Comparison of ENCODE assay signal across 1 cellular context in the genomic region with DNA sequence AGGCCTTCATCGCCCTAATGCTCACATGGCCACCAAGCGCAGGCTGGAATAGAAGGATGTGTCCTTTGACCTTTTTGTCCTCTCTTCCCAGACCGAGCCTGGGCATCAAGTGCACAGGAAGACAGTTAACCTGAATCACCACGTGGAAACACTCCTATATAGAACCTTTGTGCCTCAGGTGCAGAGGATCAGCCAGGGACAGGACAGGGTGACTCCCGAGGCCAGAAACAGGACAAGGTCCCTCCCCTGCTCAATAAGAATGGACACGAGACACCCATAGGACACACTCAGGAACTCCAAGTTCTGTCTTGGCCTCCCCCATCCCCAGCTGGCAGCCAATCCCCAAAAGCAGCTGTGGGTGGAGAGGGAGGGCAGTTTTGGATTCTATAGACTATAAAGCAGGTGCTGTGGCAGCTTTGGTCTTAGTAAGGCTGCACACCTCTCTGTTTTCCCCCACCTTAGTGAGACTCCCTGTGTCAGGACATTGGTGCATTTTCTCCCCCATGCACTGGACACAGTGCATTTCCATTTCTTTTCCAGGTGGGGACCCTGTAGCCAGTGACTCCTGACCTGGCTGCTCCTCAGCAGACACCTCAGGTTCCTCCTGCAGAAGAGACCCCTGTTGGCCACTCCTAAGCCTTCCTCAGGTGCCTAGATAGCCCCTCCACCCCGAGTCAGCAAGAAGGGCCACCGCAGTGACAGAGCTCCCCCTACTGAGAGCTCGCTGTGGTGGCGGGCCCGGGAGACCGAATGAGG.
TF ChIP-seq lines count a peak whose summit lies in the region.

No MANE protein-coding gene starts in this region.

TF ChIP-seq in HepG2, 621 proteins besides CTCF, POLR2A, EP300 and RAD21 (continued from another document and continues in another):
- TF ChIP-seq, protein P1, sequence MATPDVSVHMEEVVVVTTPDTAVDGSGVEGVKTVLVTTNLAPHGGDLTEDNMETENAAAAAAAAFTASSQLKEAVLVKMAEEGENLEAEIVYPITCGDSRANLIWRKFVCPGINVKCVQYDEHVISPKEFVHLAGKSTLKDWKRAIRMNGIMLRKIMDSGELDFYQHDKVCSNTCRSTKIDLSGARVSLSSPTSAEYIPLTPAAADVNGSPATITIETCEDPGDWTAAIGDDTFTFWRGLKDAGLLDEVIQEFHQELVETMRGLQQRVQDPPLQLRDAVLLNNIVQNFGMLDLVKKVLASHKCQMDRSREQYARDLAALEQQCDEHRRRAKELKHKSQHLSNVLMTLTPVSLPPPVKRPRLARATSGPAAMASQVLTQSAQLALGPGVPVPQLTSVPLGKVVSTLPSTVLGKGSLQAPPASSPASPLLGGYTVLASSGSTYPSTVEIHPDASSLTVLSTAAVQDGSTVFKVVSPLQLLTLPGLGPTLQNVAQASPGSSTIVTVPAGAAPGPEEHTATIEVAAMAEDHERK (CRISPR knock-in tag; IDR thresholded peaks at IDR 0.05; ENCODE audit: low read depth) = no peak
- TF ChIP-seq ZMAT3 (CRISPR knock-in tag; conservative IDR thresholded peaks at IDR 0.05) (no peak), ZIK1 (CRISPR knock-in tag; IDR thresholded peaks at IDR 0.05; ENCODE audit: borderline replicate concordance, low read depth) (0 out of 2 replicates have a peak, but pooled peaks have one; percentile 4), GLI4 (CRISPR knock-in tag; IDR thresholded peaks at IDR 0.05; ENCODE audit: borderline replicate concordance) (no peak), NFATC3 (CRISPR knock-in tag; IDR thresholded peaks at IDR 0.05) (no peak), ZKSCAN1 (IDR thresholded peaks at IDR 0.05; ENCODE audit: low read length) (no peak), ELF4 (CRISPR knock-in tag; IDR thresholded peaks at IDR 0.05; ENCODE audit: borderline replicate concordance) (no peak), ZFP90 (CRISPR knock-in tag; IDR thresholded peaks at IDR 0.05; ENCODE audit: borderline replicate concordance) (peak; percentile 54; the same call in 1 of the 2 replicates), ZNF850 (CRISPR knock-in tag; conservative IDR thresholded peaks at IDR 0.05) (no peak), RELA (CRISPR knock-in tag; IDR thresholded peaks at IDR 0.05) (0 out of 2 replicates have a peak, but pooled peaks have one; percentile 63), ZBED4 (CRISPR knock-in tag; IDR thresholded peaks at IDR 0.05; ENCODE audit: borderline replicate concordance) (peak; percentile 79), RBM22 (optimal IDR thresholded peaks at IDR 0.05; ENCODE audit: low read length) (no peak), YEATS2 (CRISPR knock-in tag; IDR thresholded peaks at IDR 0.05; ENCODE audit: borderline replicate concordance) (peak; percentile 64; the same call in 1 of the 2 replicates), MTA1 (CRISPR knock-in tag; IDR thresholded peaks at IDR 0.05; ENCODE audit: borderline replicate concordance) (peak; percentile 44; the same call in 1 of the 2 replicates), PRDM4 (CRISPR knock-in tag; IDR thresholded peaks at IDR 0.05; ENCODE audit: borderline replicate concordance) (no peak), IRX3 (CRISPR knock-in tag; IDR thresholded peaks at IDR 0.05; ENCODE audit: borderline replicate concordance, low read depth) (no peak), HNF4A (CRISPR knock-in tag; IDR thresholded peaks at IDR 0.05) (peak; percentile 50), JARID2 (CRISPR knock-in tag; IDR thresholded peaks at IDR 0.05; ENCODE audit: insufficient replicate concordance) (no peak), ETV5 (CRISPR knock-in tag; IDR thresholded peaks at IDR 0.05; ENCODE audit: borderline replicate concordance) (peak; percentile 50; the same call in 1 of the 2 replicates), ZKSCAN8 (CRISPR knock-in tag; IDR thresholded peaks at IDR 0.05; ENCODE audit: borderline replicate concordance) (no peak), TCF12 (IDR thresholded peaks at IDR 0.05) (no peak), TCF12 (CRISPR knock-in tag; IDR thresholded peaks at IDR 0.05) (no peak), ZNF3 (CRISPR knock-in tag; IDR thresholded peaks at IDR 0.05) (no peak), KAT2B (IDR thresholded peaks at IDR 0.05; ENCODE audit: borderline replicate concordance, low read depth, low read length) (no peak), CENPT (CRISPR knock-in tag; IDR thresholded peaks at IDR 0.05; ENCODE audit: low read depth) (no peak), CSRNP1 (CRISPR knock-in tag; IDR thresholded peaks at IDR 0.05) (peak; percentile 51; the same call in 1 of the 2 replicates), ARHGAP35 (CRISPR knock-in tag; IDR thresholded peaks at IDR 0.05; ENCODE audit: borderline replicate concordance) (no peak), HHEX (CRISPR knock-in tag; IDR thresholded peaks at IDR 0.05) (no peak), PREB (CRISPR knock-in tag; IDR thresholded peaks at IDR 0.05) (no peak), MIXL1 (CRISPR knock-in tag; IDR thresholded peaks at IDR 0.05) (peak; percentile 72; the same call in 1 of the 2 replicates), MEIS1 (CRISPR knock-in tag; IDR thresholded peaks at IDR 0.05; ENCODE audit: borderline replicate concordance) (0 out of 2 replicates have a peak, but pooled peaks have one; percentile 65), CBX1 (IDR thresholded peaks at IDR 0.05; ENCODE audit: low read depth) (peak; percentile 39), ATAD3A (CRISPR knock-in tag; IDR thresholded peaks at IDR 0.05) (no peak)
- TF ChIP-seq, protein P2, sequence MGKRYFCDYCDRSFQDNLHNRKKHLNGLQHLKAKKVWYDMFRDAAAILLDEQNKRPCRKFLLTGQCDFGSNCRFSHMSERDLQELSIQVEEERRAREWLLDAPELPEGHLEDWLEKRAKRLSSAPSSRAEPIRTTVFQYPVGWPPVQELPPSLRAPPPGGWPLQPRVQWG (CRISPR knock-in tag; IDR thresholded peaks at IDR 0.05; ENCODE audit: borderline replicate concordance, low read depth) = no peak
- TF ChIP-seq, protein P3, sequence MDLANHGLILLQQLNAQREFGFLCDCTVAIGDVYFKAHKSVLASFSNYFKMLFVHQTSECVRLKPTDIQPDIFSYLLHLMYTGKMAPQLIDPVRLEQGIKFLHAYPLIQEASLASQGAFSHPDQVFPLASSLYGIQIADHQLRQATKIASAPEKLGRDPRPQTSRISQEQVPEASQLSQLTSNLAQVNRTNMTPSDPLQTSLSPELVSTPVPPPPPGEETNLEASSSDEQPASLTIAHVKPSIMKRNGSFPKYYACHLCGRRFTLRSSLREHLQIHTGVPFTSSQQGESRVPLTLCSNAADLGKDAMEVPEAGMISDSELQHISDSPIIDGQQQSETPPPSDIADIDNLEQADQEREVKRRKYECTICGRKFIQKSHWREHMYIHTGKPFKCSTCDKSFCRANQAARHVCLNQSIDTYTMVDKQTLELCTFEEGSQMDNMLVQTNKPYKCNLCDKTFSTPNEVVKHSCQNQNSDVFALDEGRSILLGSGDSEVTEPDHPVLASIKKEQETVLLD (CRISPR knock-in tag; IDR thresholded peaks at IDR 0.05; ENCODE audit: low read depth) = no peak
- TF ChIP-seq, protein P4, sequence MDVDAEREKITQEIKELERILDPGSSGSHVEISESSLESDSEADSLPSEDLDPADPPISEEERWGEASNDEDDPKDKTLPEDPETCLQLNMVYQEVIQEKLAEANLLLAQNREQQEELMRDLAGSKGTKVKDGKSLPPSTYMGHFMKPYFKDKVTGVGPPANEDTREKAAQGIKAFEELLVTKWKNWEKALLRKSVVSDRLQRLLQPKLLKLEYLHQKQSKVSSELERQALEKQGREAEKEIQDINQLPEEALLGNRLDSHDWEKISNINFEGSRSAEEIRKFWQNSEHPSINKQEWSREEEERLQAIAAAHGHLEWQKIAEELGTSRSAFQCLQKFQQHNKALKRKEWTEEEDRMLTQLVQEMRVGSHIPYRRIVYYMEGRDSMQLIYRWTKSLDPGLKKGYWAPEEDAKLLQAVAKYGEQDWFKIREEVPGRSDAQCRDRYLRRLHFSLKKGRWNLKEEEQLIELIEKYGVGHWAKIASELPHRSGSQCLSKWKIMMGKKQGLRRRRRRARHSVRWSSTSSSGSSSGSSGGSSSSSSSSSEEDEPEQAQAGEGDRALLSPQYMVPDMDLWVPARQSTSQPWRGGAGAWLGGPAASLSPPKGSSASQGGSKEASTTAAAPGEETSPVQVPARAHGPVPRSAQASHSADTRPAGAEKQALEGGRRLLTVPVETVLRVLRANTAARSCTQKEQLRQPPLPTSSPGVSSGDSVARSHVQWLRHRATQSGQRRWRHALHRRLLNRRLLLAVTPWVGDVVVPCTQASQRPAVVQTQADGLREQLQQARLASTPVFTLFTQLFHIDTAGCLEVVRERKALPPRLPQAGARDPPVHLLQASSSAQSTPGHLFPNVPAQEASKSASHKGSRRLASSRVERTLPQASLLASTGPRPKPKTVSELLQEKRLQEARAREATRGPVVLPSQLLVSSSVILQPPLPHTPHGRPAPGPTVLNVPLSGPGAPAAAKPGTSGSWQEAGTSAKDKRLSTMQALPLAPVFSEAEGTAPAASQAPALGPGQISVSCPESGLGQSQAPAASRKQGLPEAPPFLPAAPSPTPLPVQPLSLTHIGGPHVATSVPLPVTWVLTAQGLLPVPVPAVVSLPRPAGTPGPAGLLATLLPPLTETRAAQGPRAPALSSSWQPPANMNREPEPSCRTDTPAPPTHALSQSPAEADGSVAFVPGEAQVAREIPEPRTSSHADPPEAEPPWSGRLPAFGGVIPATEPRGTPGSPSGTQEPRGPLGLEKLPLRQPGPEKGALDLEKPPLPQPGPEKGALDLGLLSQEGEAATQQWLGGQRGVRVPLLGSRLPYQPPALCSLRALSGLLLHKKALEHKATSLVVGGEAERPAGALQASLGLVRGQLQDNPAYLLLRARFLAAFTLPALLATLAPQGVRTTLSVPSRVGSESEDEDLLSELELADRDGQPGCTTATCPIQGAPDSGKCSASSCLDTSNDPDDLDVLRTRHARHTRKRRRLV (CRISPR knock-in tag; IDR thresholded peaks at IDR 0.05) = no peak
